ENCODE assay signal across 20 cellular contexts in genomic region chr3:195302436-195302835, GRCh38. TPM values are rescaled to one million over a fixed set of nuclear protein-coding genes. Genes with fewer than 3 reads are reported as not detected.
DNase-seq lines count a peak whose midpoint lies in the region; ATAC-seq and TF ChIP-seq lines count a peak whose summit lies in the region.
"Had no signal": no experiment of that assay in that cellular context is flagged by ENCODE, and none has a peak within 500 bp of the region (broad histone marks: within the 10 kb centered on the region; RNA-seq: fewer than 3 reads in every experiment).

No MANE protein-coding gene starts in this region.

- H4K20me1 ChIP-seq in GM23248 (ENCODE audit: insufficient read depth) = no peaks in the 10 kb centered on the region

- H3K9me3 Mint-ChIP-seq in central memory CD8-positive, alpha-beta T cell = no peaks in the 10 kb centered on the region
- no peaks in the 10 kb centered on the region for H3K9me3 Mint-ChIP-seq in neural crest cell

- peaks cover 7% of the 10 kb centered on the region; the same call in 1 of the 2 replicates for H3F3A ChIP-seq in GM23248 (ENCODE audit: insufficient read depth)

- H3K27ac Mint-ChIP-seq in central memory CD8-positive, alpha-beta T cell (ENCODE audit: low read depth) = peak overlapping the region; percentile 6
- peak overlapping the region; percentile 14 for H3K27ac Mint-ChIP-seq in neural crest cell (ENCODE audit: unreplicated experiment)

- H3K4me3 Mint-ChIP-seq in central memory CD8-positive, alpha-beta T cell = no peak overlapping the region
- no peak overlapping the region for H3K4me3 Mint-ChIP-seq in neural crest cell

- no peak for TF ChIP-seq CTCF in neural crest cell (conservative IDR thresholded peaks at IDR 0.05)

- no peak overlapping the region for H3K4me3 ChIP-seq in GM23248
- H3K4me3 ChIP-seq: BLaER1 treated with 17β-estradiol and CSF1 and Interleukin-3, amounts not matched to agents 10 nM and 100 nM; K562 had no signal

- H3K27ac ChIP-seq in GM23248 = no peak overlapping the region
- H3K27ac ChIP-seq: BLaER1 treated with 17β-estradiol and CSF1 and Interleukin-3, amounts not matched to agents 10 nM and 100 nM; HL-60 had no signal

- H3K4me1 Mint-ChIP-seq in central memory CD8-positive, alpha-beta T cell = peaks cover 5% of the 10 kb centered on the region
- H3K4me1 Mint-ChIP-seq in neural crest cell = no peaks in the 10 kb centered on the region

- no peak overlapping the region for H3K4me2 ChIP-seq in GM23248 (ENCODE audit: unreplicated experiment)
- H3K4me2 ChIP-seq: BLaER1 treated with 17β-estradiol and CSF1 and Interleukin-3, amounts not matched to agents 10 nM and 100 nM had no signal

- no peak overlapping the region for H2AFZ ChIP-seq in GM23248

- no peaks in the 10 kb centered on the region for H3K27me3 ChIP-seq in GM23248 (replicated peaks; ENCODE audit: insufficient read depth)
- H3K27me3 ChIP-seq: BLaER1 treated with 17β-estradiol and CSF1 and Interleukin-3, amounts not matched to agents 10 nM and 100 nM had no signal

- peaks cover 21% of the 10 kb centered on the region for H3K36me3 ChIP-seq in GM23248 (ENCODE audit: low read depth)

- H3K9ac ChIP-seq in GM23248 = no peak overlapping the region
- H3K9ac ChIP-seq: BLaER1 treated with 17β-estradiol and CSF1 and Interleukin-3, amounts not matched to agents 10 nM and 100 nM had no signal

- peaks cover 43% of the 10 kb centered on the region for H3K36me3 Mint-ChIP-seq in central memory CD8-positive, alpha-beta T cell (ENCODE audit: insufficient read depth)
- peaks cover 13% of the 10 kb centered on the region for H3K36me3 Mint-ChIP-seq in neural crest cell (ENCODE audit: low read depth)

- no peaks in the 10 kb centered on the region for H3K9me3 ChIP-seq in GM23248 (ENCODE audit: low read depth)
- H3K9me3 ChIP-seq: BLaER1 treated with 17β-estradiol and CSF1 and Interleukin-3, amounts not matched to agents 10 nM and 100 nM had no signal

- peak; percentile 7 for DNase-seq in A172 (ENCODE audit: low spot score)
- peak; percentile 22 for DNase-seq in GM23248
- DNase-seq in central memory CD8-positive, alpha-beta T cell (ENCODE audit: low spot score in 2 of 2) = no peak
- no peak for DNase-seq in neural crest cell (ENCODE audit: low read depth, low spot score)
- no peak for DNase-seq in activated CD4-positive, CD25-positive, alpha-beta regulatory T cell treated with anti-CD3 and anti-CD28 coated beads, Interleukin-2, amount 50 U/mL, for 72 hours
- DNase-seq in NCI-H146 (lab: John Stamatoyannopoulos, UW) = no peak
- DNase-seq: 8988T; GOT3; MV-4-11; NCI-H1417; NCI-H1930; NCI-H69; NK-92 treated with Interleukin-12 subunit alpha and Interleukin-12 subunit beta, amount 100 ng/mL, for 24 hours; OCI-M1; SIG-M5 had no signal

- no peaks in the 10 kb centered on the region for H3K9me2 ChIP-seq in GM23248 (ENCODE audit: insufficient read depth)

- H3K27me3 Mint-ChIP-seq in central memory CD8-positive, alpha-beta T cell = no peaks in the 10 kb centered on the region
- H3K27me3 Mint-ChIP-seq in neural crest cell (ENCODE audit: low read depth) = no peaks in the 10 kb centered on the region

- no peaks in the 10 kb centered on the region; the same call in 1 of the 2 replicates for H3K79me2 ChIP-seq in GM23248 (ENCODE audit: insufficient read depth)

- 89 to 90% methylated on average over 3 of the region's 3 CpGs for WGBS in GM23248 (ENCODE audit: low coverage in 1 of 2, low lambda C conversion rate in 2 of 2, missing lambda C conversion rate in 2 of 2), 2 experiments

- ATAC-seq in central memory CD8-positive, alpha-beta T cell (replicated peaks; ENCODE audit: extremely low read depth, poor library complexity, severe bottlenecking) = no peak
- ATAC-seq in HG03025 (IDR thresholded peaks at IDR 0.05; ENCODE audit: low FRiP score, unreplicated experiment) (no peak), HG03135 (IDR thresholded peaks at IDR 0.05; ENCODE audit: unreplicated experiment) (no peak)
- ATAC-seq: K562 had no signal

- H3K4me1 ChIP-seq in GM23248 (ENCODE audit: insufficient read depth) = 0 out of 2 replicates have a peak, but pooled peaks cover 7% of the 10 kb centered on the region
- H3K4me1 ChIP-seq: BLaER1 treated with 17β-estradiol and CSF1 and Interleukin-3, amounts not matched to agents 10 nM and 100 nM had no signal

- in situ Hi-C loops in GM23248 (cut with MboI) = no loop called here

RNA-seq across cellular contexts. Expression of gene XXYLT1, which starts 31.5 kb away (rescaled TPM):
- total RNA-seq in A172 (2014; rRNA removed; shearing (Covaris generic)) = 46.6 and 49.1 TPM in 2 replicates
- 42.4 and 44.7 TPM in 2 replicates for total RNA-seq in GM23248 (2014; rRNA removed; shearing (Covaris generic))
- 22.8 and 24.3 TPM in 2 replicates for polyA plus RNA-seq in GM23248 (2016; fragmentation: Nextera tagmentation; extraction: Ambion mirVana)
- 41.1 and 41.2 TPM in 2 replicates for total RNA-seq in neural crest cell

Comparison
In these comparisons a context has a peak if more than half of its experiments do, and no peak if none do; other contexts are left out.
1. DNase-seq: peak in A172 (single experiment) and GM23248 (single experiment); none in central memory CD8-positive, alpha-beta T cell (0 of 2), neural crest cell (single experiment), activated CD4-positive, CD25-positive, alpha-beta regulatory T cell treated with anti-CD3 and anti-CD28 coated beads, Interleukin-2, amount 50 U/mL, for 72 hours (single experiment) and NCI-H146 (single experiment).